Comparison of ENCODE assay signal across 9 cellular contexts in the genomic region with DNA sequence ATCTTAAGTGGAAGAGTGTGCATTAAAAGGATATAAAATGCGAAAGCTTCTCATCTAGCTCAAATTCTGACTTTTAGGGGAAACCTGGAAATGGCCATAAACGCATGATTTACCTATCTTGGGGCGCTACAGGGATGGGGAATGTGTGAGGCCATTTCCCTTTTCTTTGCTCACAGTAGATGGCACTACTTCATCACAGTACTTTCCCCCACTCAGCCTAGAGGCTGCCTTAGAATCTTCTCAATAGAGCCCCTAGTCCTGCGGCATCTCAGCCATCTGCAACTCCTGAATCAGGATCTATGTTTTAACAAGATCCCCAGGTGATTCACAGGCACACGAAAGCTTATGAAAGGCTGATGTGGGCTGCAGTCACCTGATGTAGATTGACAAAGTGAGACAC.
DNase-seq lines count a peak whose midpoint lies in the region; TF ChIP-seq lines count a peak whose summit lies in the region.
"Had no signal": no experiment of that assay in that cellular context is flagged by ENCODE, and none has a peak within 500 bp of the region (broad histone marks: within the 10 kb centered on the region; RNA-seq: fewer than 3 reads in every experiment).

No MANE protein-coding gene starts in this region.

- H3K36me3 ChIP-seq in transverse colon, result no peaks in the 10 kb centered on the region

- H3K4me1 ChIP-seq in transverse colon, result peaks cover 0 to 9% (median 0%) of the 10 kb centered on the region in 4 donors

- no peak overlapping the region for H3K27ac ChIP-seq in transverse colon

- WGBS in transverse colon (ENCODE audit: low coverage in 1 of 2), 2 donors, result 31 to 50% methylated on average over 4 to 5 of the region's 5 CpGs

- TF ChIP-seq CTCF in LNCaP clone FGC (IDR thresholded peaks at IDR 0.05; ENCODE audit: control insufficient read depth, extremely low read depth, insufficient read depth), result peak; percentile 74
- TF ChIP-seq CTCF in transverse colon (IDR thresholded peaks at IDR 0.05), result peak; percentile 23 to 40 (median 37)

- in situ Hi-C loops in transverse colon (cut with MboI; ENCODE audit: low pct_ligation_motif_present in 1 of 4, low pct_unique_long_range_greater_than_20kb in 1 of 4, low sequenced_read_pairs in 3 of 4), result loop anchor here in 1 of 4 donors (25.0 kb wide), 1 partner anchor 449 kb away; the partner anchor contains the start of gene ARSB

- H3K4me3 ChIP-seq in LNCaP clone FGC (ENCODE audit: low read depth, low read length) (no peak overlapping the region), transverse colon (no peak overlapping the region)

- DNase-seq in NCI-H2171 treated with DMSO at 0.1 percent for 48 hours (lab: John Stamatoyannopoulos, UW) (peak; percentile 37), NCI-H2171 (lab: John Stamatoyannopoulos, UW) (no peak), LNCaP clone FGC (ENCODE audit: low read depth) (no peak), amygdala (lab: John Stamatoyannopoulos, UW) (peak in 32 of 56 donors; percentile 7 to 71 (median 25)), inferior parietal cortex (ENCODE audit: extremely low spot score) (peak; percentile 74), transverse colon (no peak)
- DNase-seq in activated CD4-positive, alpha-beta T cell treated with anti-CD3 and anti-CD28 coated beads, Interleukin-2, amount 50 U/mL, for 48 hours, result no peak
- no peak for DNase-seq in stimulated activated CD4-positive, alpha-beta T cell treated with anti-CD3 and anti-CD28 coated beads, Interleukin-4, amount 100 ng/mL, for 24 hours
- DNase-seq: activated T-cell treated with anti-CD3 and anti-CD28 coated beads, Interleukin-2, amount 50 U/mL, for 72 hours had no signal

- no peak for TF ChIP-seq EP300 in transverse colon (IDR thresholded peaks at IDR 0.05; ENCODE audit: low read depth)

- intact Hi-C loops in transverse colon (cut with DNase I; ENCODE audit: low total_unique reads), result loop anchor here (5.0 to 10.0 kb wide), 2 partner anchors 73 to 424 kb away; no protein-coding TSS in a partner anchor

- no peak for TF ChIP-seq POLR2A in transverse colon (IDR thresholded peaks at IDR 0.05)

- no peaks in the 10 kb centered on the region for H3K27me3 ChIP-seq in transverse colon

- no peaks in the 10 kb centered on the region for H3K9me3 ChIP-seq in transverse colon

Comparison
In these comparisons a context has a peak if more than half of its experiments do, and no peak if none do; other contexts are left out.
1. DNase-seq: peak in NCI-H2171 treated with DMSO at 0.1 percent for 48 hours (single experiment), amygdala (32 of 56) and inferior parietal cortex (single experiment); none in NCI-H2171 (single experiment), LNCaP clone FGC (single experiment), transverse colon (single experiment), activated CD4-positive, alpha-beta T cell treated with anti-CD3 and anti-CD28 coated beads, Interleukin-2, amount 50 U/mL, for 48 hours (0 of 2) and stimulated activated CD4-positive, alpha-beta T cell treated with anti-CD3 and anti-CD28 coated beads, Interleukin-4, amount 100 ng/mL, for 24 hours (single experiment).